In genomic region chr14:74610866-74611671, GRCh38 we compare ENCODE assay signal across 9 cellular contexts. TPM values are rescaled to one million over a fixed set of nuclear protein-coding genes. Genes with fewer than 3 reads are reported as not detected.
DNase-seq lines count a peak whose midpoint lies in the region; ATAC-seq, FAIRE-seq and TF ChIP-seq lines count a peak whose summit lies in the region.
"Had no signal": no experiment of that assay in that cellular context is flagged by ENCODE, and none has a peak within 500 bp of the region (broad histone marks: within the 10 kb centered on the region; RNA-seq: fewer than 3 reads in every experiment).

No MANE protein-coding gene starts in this region.

- H3K27me3 ChIP-seq in iPS-20b (ENCODE audit: insufficient read depth, low read length) (peaks cover 37% of the 10 kb centered on the region), skeletal muscle tissue (ENCODE audit: control insufficient read depth in 3 of 3, insufficient read depth in 3 of 3, low read length in 3 of 3) (peaks cover 2 to 50% (median 19%) of the 10 kb centered on the region in 3 donors)

- ATAC-seq in HG02610 (IDR thresholded peaks at IDR 0.05; ENCODE audit: unreplicated experiment) (no peak), GM21360 (IDR thresholded peaks at IDR 0.05; ENCODE audit: unreplicated experiment) (no peak)

- TF ChIP-seq CTCF in astrocyte of the cerebellum (IDR thresholded peaks at IDR 0.05; ENCODE audit: low read depth, low read length, missing control alignments) = no peak

- H3K9ac ChIP-seq in iPS-20b (ENCODE audit: low read depth, low read length) (no peak overlapping the region), skeletal muscle tissue (ENCODE audit: low read depth in 1 of 3, low read length in 3 of 3) (peak overlapping the region in 2 of 3 donors; percentile 40 to 53)

- H3K36me3 ChIP-seq in iPS-20b (ENCODE audit: insufficient read depth, low read depth, low read length) (no peaks in the 10 kb centered on the region), skeletal muscle tissue (ENCODE audit: control insufficient read depth in 3 of 3, insufficient read depth in 3 of 3, low read length in 3 of 3) (no peaks in the 10 kb centered on the region)

- H3K4me3 ChIP-seq in astrocyte of the cerebellum (ENCODE audit: low read depth, low read length) (peak overlapping the region; percentile 71), iPS-20b (ENCODE audit: low read length) (peak overlapping the region; percentile 61), skeletal muscle tissue (ENCODE audit: low read length in 3 of 3) (peak overlapping the region; percentile 33 to 79 (median 73))

- FAIRE-seq in HTR-8/SVneo (lab: Jason Lieb, UNC) = peak; percentile 46

- H3K9me3 ChIP-seq in iPS-20b (ENCODE audit: insufficient read depth, low read depth, low read length) (no peaks in the 10 kb centered on the region), skeletal muscle tissue (ENCODE audit: control insufficient read depth in 3 of 3, low read length in 3 of 3) (no peaks in the 10 kb centered on the region)

- H3K4me1 ChIP-seq in iPS-20b (ENCODE audit: insufficient read depth, low read length) = no peaks in the 10 kb centered on the region
- peaks cover 5 to 19% (median 12%) of the 10 kb centered on the region in 3 donors for H3K4me1 ChIP-seq in skeletal muscle tissue (ENCODE audit: control insufficient read depth in 3 of 3, insufficient read depth in 3 of 3, low read length in 3 of 3)

- DNase-seq in HTR-8/SVneo (ENCODE audit: insufficient read length, low spot score) (no peak), astrocyte of the cerebellum (ENCODE audit: low read depth) (no peak), NCI-H526 (lab: John Stamatoyannopoulos, UW) (no peak), NCI-H345 (lab: John Stamatoyannopoulos, UW) (no peak)
- DNase-seq: SIG-M5 had no signal

- in situ Hi-C loops in astrocyte of the cerebellum (cut with HindIII; ENCODE audit: low sequenced_read_pairs) = no loop called here

- H3K27ac ChIP-seq in iPS-20b (ENCODE audit: low read length) (no peak overlapping the region), skeletal muscle tissue (ENCODE audit: low read depth, low read length) (no peak overlapping the region)

RNA-seq across cellular contexts. Expression of gene LTBP2, which starts 1.0 kb away (rescaled TPM):
- 12.0 TPM for total RNA-seq in skeletal muscle tissue
